10 cellular contexts compared by ENCODE assay signal in genomic region chr12:46506961-46507360, GRCh38.
"Had no signal": no experiment of that assay in that cellular context is flagged by ENCODE, and none has a peak within 500 bp of the region (broad histone marks: within the 10 kb centered on the region; RNA-seq: fewer than 3 reads in every experiment).

No MANE protein-coding gene starts in this region.

- H3K27ac ChIP-seq: GM23248, HL-60 had no signal

- H3K4me1 ChIP-seq: HAP-1 had no signal

- H3K9ac ChIP-seq: GM23248 had no signal

- H2AFZ ChIP-seq: GM23248 had no signal

- H3K4me3 ChIP-seq: GM23248, HAP-1, K562 had no signal

- DNase-seq: GM23248, GOT3, H7, HFFc6, KG1 had no signal

- ATAC-seq: HCT116, HepG2, K562 had no signal

- H3K36me3 ChIP-seq: HAP-1 had no signal

- H3K9me3 ChIP-seq: HAP-1 had no signal
